29 cellular contexts compared by ENCODE assay signal in the genomic region with DNA sequence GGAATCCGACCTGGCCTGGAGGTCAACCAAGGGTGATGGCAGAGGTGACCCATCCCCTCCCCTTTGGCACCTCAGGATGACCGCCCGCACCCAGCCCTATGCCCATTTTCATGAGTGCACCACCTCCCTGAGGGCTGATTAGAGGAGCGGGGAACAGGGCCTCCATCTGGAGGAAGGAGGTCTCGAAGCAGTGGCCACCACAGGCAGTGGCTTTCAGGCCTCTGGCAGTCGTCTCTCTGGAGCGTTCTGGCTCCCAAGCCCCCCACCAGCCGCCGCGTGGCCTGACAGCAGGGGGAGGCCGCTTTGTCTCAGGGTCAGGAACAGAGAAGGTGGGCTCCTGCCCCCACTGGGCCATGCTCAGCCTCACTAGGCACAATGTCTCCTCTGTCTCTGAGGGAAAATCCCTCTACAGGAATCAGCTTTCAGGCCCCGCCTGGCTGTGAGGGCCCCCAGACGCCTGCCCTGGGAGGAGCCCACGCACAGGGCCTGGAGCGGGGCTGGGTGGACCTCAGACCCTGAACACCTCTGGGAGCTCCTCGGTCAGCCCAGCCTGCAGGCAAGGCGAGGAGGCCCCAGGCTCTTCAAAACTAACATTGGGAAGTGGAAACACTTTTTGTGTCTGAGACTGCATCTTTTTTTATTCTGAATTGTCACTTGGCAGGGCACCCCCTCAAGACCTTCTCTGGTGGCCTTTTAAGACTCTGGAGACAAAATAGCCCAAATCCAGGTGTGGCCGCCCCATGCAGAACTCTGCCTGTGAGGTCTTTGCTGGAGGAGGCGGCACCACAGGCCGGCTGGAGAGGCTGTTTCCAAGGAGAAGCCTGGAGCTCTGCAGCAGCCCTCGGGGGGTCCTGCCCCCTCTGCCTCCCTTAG.
"Had no signal": no experiment of that assay in that cellular context is flagged by ENCODE, and none has a peak within 500 bp of the region (broad histone marks: within the 10 kb centered on the region; RNA-seq: fewer than 3 reads in every experiment).

No MANE protein-coding gene starts in this region.

- H3K4me3 Mint-ChIP-seq: activated B cell treated with CpG ODN at 0.5 μM for 24 hours; activated CD4-positive, alpha-beta T cell treated with anti-CD3 and anti-CD28 coated beads, Interleukin-2, amount 10 ng/mL, durations not matched to agents 24 days and 14 days; activated CD8-positive, alpha-beta memory T cell treated with anti-CD3 and anti-CD28 coated beads, Interleukin-2, amount 10 ng/mL, durations not matched to agents 7 days and 5 days; activated naive CD4-positive, alpha-beta T cell treated with anti-CD3 and anti-CD28 coated beads, Interleukin-2, amount 50 U/mL, for 24 hours; activated T-cell treated with anti-CD3 and anti-CD28 coated beads, Interleukin-2, amount 50 U/mL, for 24 hours; activated T-helper 1 cell treated with anti-CD3 and anti-CD28 coated beads, Interleukin-12 subunit alpha, Interleukin-12 subunit beta, Interleukin-2, Interleukin-4 antibody, amounts not matched to agents 30 ng/mL and 10 ng/mL and 1 ng/mL, durations not matched to agents 14 hours and 24 hours and 36 hours; central memory CD8-positive, alpha-beta T cell; T-cell had no signal

- H3K36me3 ChIP-seq: Peyer's patch had no signal

- H3K9me3 ChIP-seq: Peyer's patch had no signal

- H3K27ac ChIP-seq: KMS-11, Peyer's patch, SK-N-MC had no signal

- H3K4me3 ChIP-seq: Peyer's patch, SK-N-MC had no signal

- ATAC-seq: activated CD8-positive, alpha-beta memory T cell treated with anti-CD3 and anti-CD28 coated beads, Interleukin-2, amount 10 ng/mL, durations not matched to agents 7 days and 5 days; T-cell had no signal

- H3K27me3 ChIP-seq: Peyer's patch had no signal

- H3K36me3 Mint-ChIP-seq: activated CD8-positive, alpha-beta memory T cell treated with anti-CD3 and anti-CD28 coated beads, Interleukin-2, amount 10 ng/mL, durations not matched to agents 7 days and 5 days; activated naive CD4-positive, alpha-beta T cell treated with anti-CD3 and anti-CD28 coated beads, Interleukin-2, amount 50 U/mL, for 24 hours; T-cell had no signal

- DNase-seq: activated B cell treated with CpG ODN at 0.5 μM for 24 hours; activated CD4-positive, alpha-beta T cell treated with anti-CD3 and anti-CD28 coated beads for 1 hour; activated CD4-positive, alpha-beta T cell treated with anti-CD3 and anti-CD28 coated beads, Interleukin-2, amount 10 ng/mL, durations not matched to agents 24 days and 14 days; activated CD4-positive, alpha-beta T cell treated with anti-CD3 and anti-CD28 coated beads, Interleukin-2, amount 50 U/mL, for 48 hours; activated CD8-positive, alpha-beta memory T cell treated with anti-CD3 and anti-CD28 coated beads, Interleukin-2, amount 10 ng/mL, durations not matched to agents 7 days and 5 days; activated effector memory CD4-positive, alpha-beta T cell treated with Interleukin-2 at 50 U/mL for 16 hours; activated naive CD4-positive, alpha-beta T cell; activated T-cell treated with anti-CD3 and anti-CD28 coated beads, Interleukin-2, amount 50 U/mL, for 24 hours; aorta; NCI-H1092 treated with DMSO at 0.1 percent for 48 hours; NCI-H1417 treated with DMSO at 0.1 percent for 48 hours; NCI-H1694; NCI-H2029; NCI-H2107; NCI-H345; NCI-H510A; NCI-H526 treated with DMSO at 0.1 percent for 48 hours; NK-92 treated with Interleukin-12 subunit alpha and Interleukin-12 subunit beta, amount 100 ng/mL, for 24 hours; OCI-M1; Peyer's patch; SIG-M5; T-cell; T-helper 2 cell; T1000 had no signal

- H3K27ac Mint-ChIP-seq: activated B cell treated with CpG ODN at 0.5 μM for 24 hours; activated CD4-positive, alpha-beta T cell treated with anti-CD3 and anti-CD28 coated beads, Interleukin-2, amount 10 ng/mL, durations not matched to agents 24 days and 14 days; activated CD8-positive, alpha-beta memory T cell treated with anti-CD3 and anti-CD28 coated beads, Interleukin-2, amount 10 ng/mL, durations not matched to agents 7 days and 5 days; activated naive CD4-positive, alpha-beta T cell treated with anti-CD3 and anti-CD28 coated beads, Interleukin-2, amount 50 U/mL, for 24 hours; activated T-cell treated with anti-CD3 and anti-CD28 coated beads, Interleukin-2, amount 50 U/mL, for 24 hours; activated T-helper 1 cell treated with anti-CD3 and anti-CD28 coated beads, Interleukin-12 subunit alpha, Interleukin-12 subunit beta, Interleukin-2, Interleukin-4 antibody, amounts not matched to agents 30 ng/mL and 10 ng/mL and 1 ng/mL, durations not matched to agents 14 hours and 24 hours and 36 hours; T-cell had no signal

- H3K27me3 Mint-ChIP-seq: activated CD4-positive, alpha-beta T cell treated with anti-CD3 and anti-CD28 coated beads, Interleukin-2, amount 10 ng/mL, durations not matched to agents 24 days and 14 days; activated CD8-positive, alpha-beta memory T cell treated with anti-CD3 and anti-CD28 coated beads, Interleukin-2, amount 10 ng/mL, durations not matched to agents 7 days and 5 days had no signal

- H3K9me3 Mint-ChIP-seq: activated B cell treated with CpG ODN at 0.5 μM for 24 hours; activated CD4-positive, alpha-beta T cell treated with anti-CD3 and anti-CD28 coated beads, Interleukin-2, amount 10 ng/mL, durations not matched to agents 24 days and 14 days; activated naive CD4-positive, alpha-beta T cell treated with anti-CD3 and anti-CD28 coated beads, Interleukin-2, amount 50 U/mL, for 24 hours; activated T-cell treated with anti-CD3 and anti-CD28 coated beads, Interleukin-2, amount 50 U/mL, for 24 hours; activated T-helper 1 cell treated with anti-CD3 and anti-CD28 coated beads, Interleukin-12 subunit alpha, Interleukin-12 subunit beta, Interleukin-2, Interleukin-4 antibody, amounts not matched to agents 30 ng/mL and 10 ng/mL and 1 ng/mL, durations not matched to agents 14 hours and 24 hours and 36 hours; central memory CD8-positive, alpha-beta T cell; T-cell had no signal

- H3K4me1 Mint-ChIP-seq: activated B cell treated with CpG ODN at 0.5 μM for 24 hours; activated CD4-positive, alpha-beta T cell treated with anti-CD3 and anti-CD28 coated beads, Interleukin-2, amount 10 ng/mL, durations not matched to agents 24 days and 14 days; activated CD8-positive, alpha-beta memory T cell treated with anti-CD3 and anti-CD28 coated beads, Interleukin-2, amount 10 ng/mL, durations not matched to agents 7 days and 5 days; activated naive CD4-positive, alpha-beta T cell treated with anti-CD3 and anti-CD28 coated beads, Interleukin-2, amount 50 U/mL, for 24 hours; central memory CD8-positive, alpha-beta T cell; T-cell had no signal
